In genomic region chr3:134211797-134212196, GRCh38 we compare ENCODE assay signal across 9 cellular contexts. TPM values are rescaled to one million over a fixed set of nuclear protein-coding genes. Genes with fewer than 3 reads are reported as not detected.
DNase-seq lines count a peak whose midpoint lies in the region; ATAC-seq and TF ChIP-seq lines count a peak whose summit lies in the region.
"Had no signal": no experiment of that assay in that cellular context is flagged by ENCODE, and none has a peak within 500 bp of the region (broad histone marks: within the 10 kb centered on the region; RNA-seq: fewer than 3 reads in every experiment).

No MANE protein-coding gene starts in this region.

- H3K27ac ChIP-seq in HCT116 (ENCODE audit: low read depth, low read length) (no peak overlapping the region), right atrium auricular region (peak overlapping the region in 1 of 2 donors; percentile 62)

- H3K27ac Mint-ChIP-seq in activated CD4-positive, alpha-beta T cell treated with anti-CD3 and anti-CD28 coated beads, Interleukin-2, amount 10 ng/mL, durations not matched to agents 24 days and 14 days: no peak overlapping the region

- H3K79me2 ChIP-seq in HCT116 (ENCODE audit: insufficient read depth, low read length): peaks cover 24% of the 10 kb centered on the region; the same call in 1 of the 2 replicates

- no peaks in the 10 kb centered on the region for H3K27me3 Mint-ChIP-seq in activated CD4-positive, alpha-beta T cell treated with anti-CD3 and anti-CD28 coated beads, Interleukin-2, amount 10 ng/mL, durations not matched to agents 24 days and 14 days
- H3K27me3 Mint-ChIP-seq: central memory CD8-positive, alpha-beta T cell had no signal

- H3K36me3 ChIP-seq in HCT116 (ENCODE audit: control insufficient read depth in 1 of 2, insufficient read depth in 2 of 2, low read length in 2 of 2) (peaks cover 3 to 16% of the 10 kb centered on the region in 2 experiments; a peak in 1 of 4 replicates), right atrium auricular region (peaks cover 11% of the 10 kb centered on the region)

- CTCF ChIA-PET in HCT116 (lab: Charles Lee): interaction anchor here (0.6 to 4.1 kb wide), 20 partner anchors 11 to 393 kb away, joined by 3 to 44 read pairs (median 4); no protein-coding TSS in a partner anchor

- H3K4me3 ChIP-seq in HCT116 (replicated peaks in 1 of 2; ENCODE audit: low read depth in 1 of 2, low read length in 2 of 2) (no peak overlapping the region), NB4 (ENCODE audit: low read depth, low read length) (no peak overlapping the region), WI38 (ENCODE audit: low read depth, low read length) (no peak overlapping the region), right atrium auricular region (no peak overlapping the region)

- RAD21 ChIA-PET in HCT116 (lab: Charles Lee; ENCODE audit: low non-redundant PET in 1 of 2, low total read pairs in 2 of 2, uncharacterized antibody in 2 of 2, unreplicated experiment in 2 of 2): interaction anchor here in 1 of 2 experiments (1.1 kb wide), 1 partner anchor 14 kb away, joined by 4 read pairs; no protein-coding TSS in a partner anchor

- TF ChIP-seq POLR2A in HCT116 (IDR thresholded peaks at IDR 0.05; ENCODE audit: borderline replicate concordance, extremely low read depth, insufficient read depth, insufficient read length) (no peak), NB4 (IDR thresholded peaks at IDR 0.05; ENCODE audit: extremely low read depth, insufficient read length) (no peak)

- peak; percentile 58 to 79 (median 76) for TF ChIP-seq CTCF in HCT116 (IDR thresholded peaks at IDR 0.05 in 2 of 3, conservative IDR thresholded peaks at IDR 0.05 in 1 of 3; ENCODE audit: borderline replicate concordance in 1 of 3, insufficient read depth in 1 of 3, low read depth in 2 of 3, low read length in 2 of 3)
- TF ChIP-seq CTCF in NB4 (IDR thresholded peaks at IDR 0.05; ENCODE audit: low read depth, low read length): peak; percentile 57
- TF ChIP-seq CTCF in WI38 (IDR thresholded peaks at IDR 0.05; ENCODE audit: low read depth, low read length): peak; percentile 61
- TF ChIP-seq CTCF in right atrium auricular region (IDR thresholded peaks at IDR 0.05): peak; percentile 23 to 76

- no peaks in the 10 kb centered on the region for H3K4me1 ChIP-seq in HCT116 (ENCODE audit: control insufficient read depth in 1 of 2, insufficient read depth in 2 of 2, low read length in 2 of 2)
- H3K4me1 ChIP-seq in right atrium auricular region: peaks cover 0 to 17% of the 10 kb centered on the region in 2 donors

- no peaks in the 10 kb centered on the region for H4K20me1 ChIP-seq in HCT116 (ENCODE audit: insufficient read depth)

- BruUV-seq in HCT116 (replicated peaks; lab: Mats Ljungman, UMichigan): no TSS peak

- POLR2A ChIA-PET in HCT116 (lab: Charles Lee): interaction anchor here (1.6 kb wide), 1 partner anchor 11 kb away, joined by 6 read pairs; no protein-coding TSS in a partner anchor

- H3K9me3 Mint-ChIP-seq in activated CD4-positive, alpha-beta T cell treated with anti-CD3 and anti-CD28 coated beads, Interleukin-2, amount 10 ng/mL, durations not matched to agents 24 days and 14 days: no peaks in the 10 kb centered on the region
- H3K9me3 Mint-ChIP-seq: central memory CD8-positive, alpha-beta T cell had no signal

- H3K4me3 Mint-ChIP-seq in activated CD4-positive, alpha-beta T cell treated with anti-CD3 and anti-CD28 coated beads, Interleukin-2, amount 10 ng/mL, durations not matched to agents 24 days and 14 days: no peak overlapping the region
- H3K4me3 Mint-ChIP-seq: central memory CD8-positive, alpha-beta T cell had no signal

- no peak overlapping the region for H3K4me2 ChIP-seq in HCT116 (ENCODE audit: low read length)

- TF ChIP-seq RAD21 in HCT116 (IDR thresholded peaks at IDR 0.05; ENCODE audit: low read depth): peak; percentile 82

- H2AFZ ChIP-seq in HCT116 (ENCODE audit: low read depth, low read length, poor library complexity, severe bottlenecking): no peak overlapping the region

- peaks cover 9% of the 10 kb centered on the region for H3K4me1 Mint-ChIP-seq in activated CD4-positive, alpha-beta T cell treated with anti-CD3 and anti-CD28 coated beads, Interleukin-2, amount 10 ng/mL, durations not matched to agents 24 days and 14 days

- H3K27me3 ChIP-seq in HCT116 (ENCODE audit: insufficient read depth, low read length): no peaks in the 10 kb centered on the region
- no peaks in the 10 kb centered on the region for H3K27me3 ChIP-seq in right atrium auricular region

- no peak overlapping the region for H3K9ac ChIP-seq in HCT116 (ENCODE audit: low read length)

- no peaks in the 10 kb centered on the region for H3K9me2 ChIP-seq in HCT116 (ENCODE audit: insufficient read depth)

- intact Hi-C loops in activated CD4-positive, alpha-beta T cell treated with anti-CD3 and anti-CD28 coated beads, Interleukin-2, amount 10 ng/mL, durations not matched to agents 24 days and 14 days (cut with micrococcal nuclease): loop anchor here (2.0 kb wide), 1 partner anchor 15 kb away; no protein-coding TSS in a partner anchor
- intact Hi-C loops in HCT116 (cut with micrococcal nuclease): loop anchor here (2.0 to 10.0 kb wide), 4 partner anchors 86 to 1487 kb away; partner anchors contain the start of genes AMOTL2 and NPHP3

- peak; percentile 63 for DNase-seq in activated CD4-positive, alpha-beta T cell treated with anti-CD3 and anti-CD28 coated beads, Interleukin-2, amount 10 ng/mL, durations not matched to agents 24 days and 14 days
- DNase-seq in activated CD4-positive, alpha-beta T cell treated with anti-CD3 and anti-CD28 coated beads for 4 hours: no peak
- DNase-seq in HCT116 (ENCODE audit: low read depth, low spot score) (peak; percentile 31), NB4 (ENCODE audit: low read depth) (peak; percentile 66), right atrium auricular region (ENCODE audit: low spot score) (no peak), stromal cell of bone marrow (ENCODE audit: low read depth) (peak; percentile 27)
- DNase-seq in activated CD4-positive, CD25-positive, alpha-beta regulatory T cell (lab: John Stamatoyannopoulos, UW): no peak

- H3K9me3 ChIP-seq in HCT116 (ENCODE audit: control insufficient read depth in 1 of 2, insufficient read depth in 1 of 2, low read depth in 1 of 2, low read length in 2 of 2) (no peaks in the 10 kb centered on the region), right atrium auricular region (no peaks in the 10 kb centered on the region)

- H3K36me3 Mint-ChIP-seq in activated CD4-positive, alpha-beta T cell treated with anti-CD3 and anti-CD28 coated beads, Interleukin-2, amount 10 ng/mL, durations not matched to agents 24 days and 14 days (ENCODE audit: low read depth): peaks cover 5% of the 10 kb centered on the region

- ATAC-seq in HCT116: peak; percentile 80

TF ChIP-seq in HCT116, 20 proteins besides CTCF, POLR2A, EP300 and RAD21 (continues in another document):
- no peak for TF ChIP-seq EGR1 (IDR thresholded peaks at IDR 0.05; ENCODE audit: low read depth)
- TF ChIP-seq ELF1 (IDR thresholded peaks at IDR 0.05; ENCODE audit: borderline replicate concordance, low read depth): no peak
- TF ChIP-seq FOSL1 (IDR thresholded peaks at IDR 0.05; ENCODE audit: low read depth): no peak
- TF ChIP-seq, protein P1, sequence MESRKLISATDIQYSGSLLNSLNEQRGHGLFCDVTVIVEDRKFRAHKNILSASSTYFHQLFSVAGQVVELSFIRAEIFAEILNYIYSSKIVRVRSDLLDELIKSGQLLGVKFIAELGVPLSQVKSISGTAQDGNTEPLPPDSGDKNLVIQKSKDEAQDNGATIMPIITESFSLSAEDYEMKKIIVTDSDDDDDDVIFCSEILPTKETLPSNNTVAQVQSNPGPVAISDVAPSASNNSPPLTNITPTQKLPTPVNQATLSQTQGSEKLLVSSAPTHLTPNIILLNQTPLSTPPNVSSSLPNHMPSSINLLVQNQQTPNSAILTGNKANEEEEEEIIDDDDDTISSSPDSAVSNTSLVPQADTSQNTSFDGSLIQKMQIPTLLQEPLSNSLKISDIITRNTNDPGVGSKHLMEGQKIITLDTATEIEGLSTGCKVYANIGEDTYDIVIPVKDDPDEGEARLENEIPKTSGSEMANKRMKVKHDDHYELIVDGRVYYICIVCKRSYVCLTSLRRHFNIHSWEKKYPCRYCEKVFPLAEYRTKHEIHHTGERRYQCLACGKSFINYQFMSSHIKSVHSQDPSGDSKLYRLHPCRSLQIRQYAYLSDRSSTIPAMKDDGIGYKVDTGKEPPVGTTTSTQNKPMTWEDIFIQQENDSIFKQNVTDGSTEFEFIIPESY (IDR thresholded peaks at IDR 0.05; ENCODE audit: extremely low read depth, insufficient replicate concordance, low read length): no peak
- TF ChIP-seq EZH2 (IDR thresholded peaks at IDR 0.05): no peak
- TF ChIP-seq SRF (IDR thresholded peaks at IDR 0.05; ENCODE audit: low read depth): no peak
- TF ChIP-seq CEBPB (IDR thresholded peaks at IDR 0.05; ENCODE audit: low read depth): no peak
- no peak for TF ChIP-seq SIN3A (IDR thresholded peaks at IDR 0.05; ENCODE audit: low read depth)
- no peak for TF ChIP-seq EZH2phosphoT487 (IDR thresholded peaks at IDR 0.05; ENCODE audit: borderline replicate concordance)
- TF ChIP-seq ZFX (IDR thresholded peaks at IDR 0.05): no peak
- no peak for TF ChIP-seq MAX (IDR thresholded peaks at IDR 0.05)
- no peak for TF ChIP-seq YY1 (IDR thresholded peaks at IDR 0.05; ENCODE audit: extremely low read depth, insufficient replicate concordance, low read depth, low read length)
- no peak for TF ChIP-seq JUND (IDR thresholded peaks at IDR 0.05)

RNA-seq across cellular contexts. Expression of gene RYK, which starts 38.9 kb away (rescaled TPM):
- total RNA-seq in activated CD4-positive, alpha-beta T cell treated with anti-CD3 and anti-CD28 coated beads, Interleukin-2, amount 10 ng/mL, durations not matched to agents 24 days and 14 days: 17.2 and 19.9 TPM in 2 replicates
- total RNA-seq in HCT116 (2021; ENCODE audit: unreplicated experiment) (55.2 TPM), right atrium auricular region (10 to 100 TPM; 46.2 to 61.0 TPM)
- 26.6 and 34.7 TPM in 2 replicates for polyA plus RNA-seq in HCT116 (2012)

Comparison
In these comparisons a context has a peak if more than half of its experiments do, and no peak if none do; other contexts are left out.
1. DNase-seq: peak in activated CD4-positive, alpha-beta T cell treated with anti-CD3 and anti-CD28 coated beads, Interleukin-2, amount 10 ng/mL, durations not matched to agents 24 days and 14 days (single experiment), HCT116 (single experiment), NB4 (single experiment) and stromal cell of bone marrow (single experiment); none in activated CD4-positive, alpha-beta T cell treated with anti-CD3 and anti-CD28 coated beads for 4 hours (0 of 2), right atrium auricular region (single experiment) and activated CD4-positive, CD25-positive, alpha-beta regulatory T cell (0 of 4).
2. Peak in every context shown above with its lines, with median percentiles within 50 percentile points of each other: CTCF ChIP-seq.